ENCODE assay signal across 8 cellular contexts in the genomic region with DNA sequence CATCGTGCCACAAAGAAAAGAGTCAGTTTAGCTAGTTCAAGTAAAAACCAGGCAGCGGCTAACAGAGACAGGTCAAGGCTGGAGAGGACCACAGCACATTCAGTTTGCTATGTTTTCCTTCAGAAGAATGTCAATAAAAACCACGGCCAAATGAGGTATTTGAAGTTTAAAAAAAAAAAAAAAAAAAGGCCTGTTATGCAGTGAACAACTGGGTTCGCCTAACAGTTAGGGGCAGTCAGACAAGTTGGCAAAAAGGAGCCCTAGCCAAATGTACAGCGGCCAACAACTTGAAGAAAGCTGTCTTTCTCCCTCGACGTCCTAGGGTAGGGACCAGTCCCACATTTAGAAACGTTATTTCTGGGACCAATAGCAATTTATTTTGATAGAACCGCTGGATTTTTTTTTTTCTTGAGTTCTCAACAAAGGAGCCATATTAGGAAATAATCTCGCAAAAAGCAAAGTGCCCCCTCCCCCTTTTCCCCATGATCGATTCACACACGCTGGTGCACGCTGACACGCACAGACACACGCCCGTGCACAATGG.
DNase-seq lines count a peak whose midpoint lies in the region; ATAC-seq lines count a peak whose summit lies in the region.

No MANE protein-coding gene starts in this region.

- peaks cover 3 to 16% of the 10 kb centered on the region in 2 donors for H3K4me1 ChIP-seq in muscle layer of duodenum (ENCODE audit: control insufficient read depth in 1 of 2, insufficient read depth in 2 of 2, low read length in 2 of 2)

- no peaks in the 10 kb centered on the region for H3K36me3 ChIP-seq in muscle layer of duodenum (ENCODE audit: control insufficient read depth in 1 of 2, insufficient read depth in 2 of 2, low read length in 2 of 2)

- H3K27ac ChIP-seq in muscle layer of duodenum (ENCODE audit: low read length): peak overlapping the region; percentile 58

- ATAC-seq in effector memory CD8-positive, alpha-beta T cell (replicated peaks): no peak
- ATAC-seq in HG03175 (IDR thresholded peaks at IDR 0.05; ENCODE audit: unreplicated experiment) (no peak), GM19023 (IDR thresholded peaks at IDR 0.05; ENCODE audit: unreplicated experiment) (no peak)

- peak overlapping the region; percentile 61 to 64 for H3K4me3 Mint-ChIP-seq in effector memory CD8-positive, alpha-beta T cell

- H3K4me1 Mint-ChIP-seq in effector memory CD8-positive, alpha-beta T cell (ENCODE audit: low read depth in 2 of 2): peaks cover 3 to 6% of the 10 kb centered on the region in 2 donors

- H3K9me3 ChIP-seq in muscle layer of duodenum (ENCODE audit: control insufficient read depth in 1 of 2, low read length in 2 of 2): no peaks in the 10 kb centered on the region

- peak; percentile 2 for DNase-seq in ACHN
- DNase-seq in Jurkat, Clone E6-1 (ENCODE audit: low read depth, low spot score): no peak
- no peak for DNase-seq in effector memory CD8-positive, alpha-beta T cell
- no peak for DNase-seq in NCI-H748 treated with DMSO at 0.1 percent for 48 hours (lab: John Stamatoyannopoulos, UW)
- DNase-seq in AML-193 (lab: John Stamatoyannopoulos, UW): no peak

- peaks cover 56 to 66% of the 10 kb centered on the region in 2 donors for H3K27me3 Mint-ChIP-seq in effector memory CD8-positive, alpha-beta T cell

- H3K27me3 ChIP-seq in muscle layer of duodenum (ENCODE audit: low read depth, low read length): no peaks in the 10 kb centered on the region

- H3K9me3 Mint-ChIP-seq in effector memory CD8-positive, alpha-beta T cell: no peaks in the 10 kb centered on the region

- no peaks in the 10 kb centered on the region for H3K36me3 Mint-ChIP-seq in effector memory CD8-positive, alpha-beta T cell (ENCODE audit: insufficient read depth)

- no peak overlapping the region for H3K27ac Mint-ChIP-seq in effector memory CD8-positive, alpha-beta T cell

- H3K4me3 ChIP-seq in Jurkat, Clone E6-1 (ENCODE audit: low read length): peak overlapping the region; percentile 84
- H3K4me3 ChIP-seq in muscle layer of duodenum (ENCODE audit: low read depth in 1 of 2, low read length in 2 of 2): peak overlapping the region; percentile 80 to 81

- in situ Hi-C loops in ACHN (cut with HindIII; ENCODE audit: low pct_ligation_motif_present, low pct_unique_long_range_greater_than_20kb, low sequenced_read_pairs): no loop called here
